8 cellular contexts compared by ENCODE assay signal in genomic region chr21:41765393-41765950, GRCh38. TPM values are rescaled to one million over a fixed set of nuclear protein-coding genes. Genes with fewer than 3 reads are reported as not detected.
DNase-seq lines count a peak whose midpoint lies in the region; ATAC-seq and TF ChIP-seq lines count a peak whose summit lies in the region.

No MANE protein-coding gene starts in this region.

- H3K4me1 Mint-ChIP-seq in IgD-negative memory B cell (peaks cover 24 to 38% (median 30%) of the 10 kb centered on the region in 3 donors), naive B cell (peaks cover 38 to 58% (median 47%) of the 10 kb centered on the region in 3 donors)

- peak overlapping the region; percentile 66 for H3K9ac ChIP-seq in endocrine pancreas (ENCODE audit: control insufficient read depth, insufficient read depth, low read length)

- intact Hi-C loops in right cardiac atrium (cut with DNase I): loop anchor here in 1 of 4 donors (10.0 kb wide), 1 partner anchor 121 kb away; no protein-coding TSS in a partner anchor

- H3K4me1 ChIP-seq in endocrine pancreas (ENCODE audit: control insufficient read depth, insufficient read depth, low read length) (peaks cover 5% of the 10 kb centered on the region), right cardiac atrium (ENCODE audit: control insufficient read depth, insufficient read depth, low read length) (peaks cover 2% of the 10 kb centered on the region)

- H3K9me3 ChIP-seq in endocrine pancreas (ENCODE audit: control insufficient read depth, low read length) (no peaks in the 10 kb centered on the region), right cardiac atrium (ENCODE audit: control insufficient read depth, low read length) (no peaks in the 10 kb centered on the region)

- no peaks in the 10 kb centered on the region for H3K27me3 ChIP-seq in endocrine pancreas (ENCODE audit: control insufficient read depth, insufficient read depth, low read length)
- H3K27me3 ChIP-seq in right cardiac atrium (ENCODE audit: control insufficient read depth, insufficient read depth): no peaks in the 10 kb centered on the region

- peak overlapping the region; percentile 62 for H3K4me3 ChIP-seq in endocrine pancreas (ENCODE audit: control insufficient read depth, insufficient read depth, low read length)
- no peak overlapping the region for H3K4me3 ChIP-seq in right cardiac atrium (ENCODE audit: low read length)

- DNase-seq in naive B cell (no peak), right cardiac atrium (no peak), NCI-H2227 (lab: John Stamatoyannopoulos, UW; ENCODE audit: unreplicated experiment) (no peak), AML-193 (lab: John Stamatoyannopoulos, UW) (no peak)

- ATAC-seq in naive B cell (ENCODE audit: low read depth in 2 of 2) (no peak), GM19463 (IDR thresholded peaks at IDR 0.05; ENCODE audit: unreplicated experiment) (no peak), right cardiac atrium (no peak)

- peaks cover 0 to 5% (median 0%) of the 10 kb centered on the region in 3 donors for H3K9me3 Mint-ChIP-seq in IgD-negative memory B cell
- H3K9me3 Mint-ChIP-seq in naive B cell: peaks cover 0 to 8% (median 5%) of the 10 kb centered on the region in 7 donors

- WGBS in right cardiac atrium: 69% methylated on average over 14 of the region's 14 CpGs

- H3K27me3 Mint-ChIP-seq in IgD-negative memory B cell (peaks cover 76% of the 10 kb centered on the region), naive B cell (peaks cover 79 to 91% (median 87%) of the 10 kb centered on the region in 3 donors)

- TF ChIP-seq CTCF in C4-2B (conservative IDR thresholded peaks at IDR 0.05): no peak

- H3K36me3 Mint-ChIP-seq in IgD-negative memory B cell: no peaks in the 10 kb centered on the region
- H3K36me3 Mint-ChIP-seq in naive B cell: peaks cover 8 to 9% of the 10 kb centered on the region in 2 donors

- peak overlapping the region in 3 of 4 donors; percentile 12 to 76 (median 57) for H3K4me3 Mint-ChIP-seq in IgD-negative memory B cell
- peak overlapping the region in 5 of 8 donors; percentile 9 to 66 (median 33) for H3K4me3 Mint-ChIP-seq in naive B cell

- H3K36me3 ChIP-seq in endocrine pancreas (ENCODE audit: control insufficient read depth, insufficient read depth, low read length): no peaks in the 10 kb centered on the region

- H3K27ac Mint-ChIP-seq in IgD-negative memory B cell (peak overlapping the region in 1 of 3 donors; percentile 69), naive B cell (no peak overlapping the region)

- H3K27ac ChIP-seq in C4-2B: peak overlapping the region; percentile 75
- H3K27ac ChIP-seq in right cardiac atrium (ENCODE audit: low read length): no peak overlapping the region

RNA-seq across cellular contexts. Expression of gene RIPK4, which starts 1.4 kb away (rescaled TPM):
- polyA plus RNA-seq in IgD-negative memory B cell: not detected
- not detected for polyA plus RNA-seq in naive B cell (ENCODE audit: low read depth in 6 of 6)
- total RNA-seq in right cardiac atrium: 1 to 10 TPM in 1 of 4 donors, under 1 TPM in 3; 0.86 to 1.2 (median 0.92) TPM
- polyA plus RNA-seq in right cardiac atrium: 0.70 TPM
